ENCODE assay signal across 9 cellular contexts in genomic region chr5:130580264-130580663, GRCh38.
"Had no signal": no experiment of that assay in that cellular context is flagged by ENCODE, and none has a peak within 500 bp of the region (broad histone marks: within the 10 kb centered on the region; RNA-seq: fewer than 3 reads in every experiment).

No MANE protein-coding gene starts in this region.

- H3K9ac ChIP-seq: GM23248 had no signal

- H3K4me2 ChIP-seq: GM23338 had no signal

- H2AFZ ChIP-seq: GM23248, GM23338 had no signal

- H3K27ac ChIP-seq: GM23248 had no signal

- H3K4me3 ChIP-seq: GM23248, GM23338, HAP-1 had no signal

- H3K36me3 ChIP-seq: HAP-1 had no signal

- H3K9me3 ChIP-seq: HAP-1 had no signal

- DNase-seq: GM23248, GOT3, H7, H9, HCEC 1CT, HFFc6 had no signal

- ATAC-seq: GM23338, HCT116 had no signal
